In the genomic region with DNA sequence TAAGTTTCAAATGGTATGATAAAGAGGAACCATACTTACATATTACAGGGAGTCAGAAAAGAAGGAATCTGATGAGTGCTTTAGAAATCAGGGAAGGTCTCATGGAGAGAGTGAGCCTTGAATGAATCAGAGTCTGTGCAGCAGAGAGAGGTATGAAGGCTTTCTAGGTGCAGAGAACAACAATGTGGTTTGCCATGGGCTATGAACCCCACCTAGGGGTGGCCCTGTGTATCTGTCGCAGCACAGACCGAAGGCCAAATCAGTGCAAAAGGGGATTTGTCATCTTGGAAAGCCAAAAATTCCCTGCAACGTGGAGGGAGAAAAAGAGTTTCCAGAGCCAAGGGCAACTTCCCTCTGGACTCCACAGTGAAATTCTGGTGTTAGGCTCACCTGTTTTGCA, we compare ENCODE assay signal across 1 cellular context.
TF ChIP-seq lines count a peak whose summit lies in the region.

No MANE protein-coding gene starts in this region.

TF ChIP-seq in IMR-90, 13 proteins besides CTCF, POLR2A, EP300 and RAD21:
- TF ChIP-seq, protein P1, sequence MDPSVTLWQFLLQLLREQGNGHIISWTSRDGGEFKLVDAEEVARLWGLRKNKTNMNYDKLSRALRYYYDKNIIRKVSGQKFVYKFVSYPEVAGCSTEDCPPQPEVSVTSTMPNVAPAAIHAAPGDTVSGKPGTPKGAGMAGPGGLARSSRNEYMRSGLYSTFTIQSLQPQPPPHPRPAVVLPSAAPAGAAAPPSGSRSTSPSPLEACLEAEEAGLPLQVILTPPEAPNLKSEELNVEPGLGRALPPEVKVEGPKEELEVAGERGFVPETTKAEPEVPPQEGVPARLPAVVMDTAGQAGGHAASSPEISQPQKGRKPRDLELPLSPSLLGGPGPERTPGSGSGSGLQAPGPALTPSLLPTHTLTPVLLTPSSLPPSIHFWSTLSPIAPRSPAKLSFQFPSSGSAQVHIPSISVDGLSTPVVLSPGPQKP (IDR thresholded peaks at IDR 0.05; ENCODE audit: borderline replicate concordance, low read depth, low read length), result no peak
- no peak for TF ChIP-seq SMC3 (IDR thresholded peaks at IDR 0.05; ENCODE audit: low read depth, low read length)
- TF ChIP-seq CHD1 (IDR thresholded peaks at IDR 0.05; ENCODE audit: low read depth, low read length), result no peak
- no peak for TF ChIP-seq MAFK (IDR thresholded peaks at IDR 0.05; ENCODE audit: low read depth, low read length)
TF ChIP-seq in IMR-90: peak in this region for 0.
